8 cellular contexts compared by ENCODE assay signal in genomic region chr14:70073924-70074566, GRCh38.
DNase-seq lines count a peak whose midpoint lies in the region; ATAC-seq and TF ChIP-seq lines count a peak whose summit lies in the region.

No MANE protein-coding gene starts in this region.

- no peaks in the 10 kb centered on the region for H3K9me3 Mint-ChIP-seq in activated naive CD8-positive, alpha-beta T cell treated with anti-CD3 and anti-CD28 coated beads for 36 hours

- no peak overlapping the region for H3K27ac ChIP-seq in right cardiac atrium (ENCODE audit: low read length)
- H3K27ac ChIP-seq in smooth muscle cell (ENCODE audit: low read depth) = no peak overlapping the region

- H3K27ac Mint-ChIP-seq in activated naive CD8-positive, alpha-beta T cell treated with anti-CD3 and anti-CD28 coated beads for 36 hours = no peak overlapping the region

- no peaks in the 10 kb centered on the region for H3K36me3 Mint-ChIP-seq in activated naive CD8-positive, alpha-beta T cell treated with anti-CD3 and anti-CD28 coated beads for 36 hours

- H3K4me3 ChIP-seq in right cardiac atrium (ENCODE audit: low read length) = no peak overlapping the region
- H3K4me3 ChIP-seq in smooth muscle cell = no peak overlapping the region

- H3K36me3 ChIP-seq in smooth muscle cell (ENCODE audit: low read depth) = no peaks in the 10 kb centered on the region

- H2AFZ ChIP-seq in smooth muscle cell (ENCODE audit: low read depth) = no peak overlapping the region

- H3F3A ChIP-seq in smooth muscle cell (ENCODE audit: low read depth) = no peaks in the 10 kb centered on the region

- peak; percentile 88 for TF ChIP-seq CTCF in smooth muscle cell (IDR thresholded peaks at IDR 0.05; ENCODE audit: borderline replicate concordance, insufficient read depth, poor library complexity, severe bottlenecking)

- no peaks in the 10 kb centered on the region for H4K20me1 ChIP-seq in smooth muscle cell (ENCODE audit: low read depth)

- H3K79me2 ChIP-seq in smooth muscle cell (ENCODE audit: low read depth) = no peaks in the 10 kb centered on the region

- intact Hi-C loops in right cardiac atrium (cut with DNase I) = no loop called here

- no peak overlapping the region for H3K4me3 Mint-ChIP-seq in activated naive CD8-positive, alpha-beta T cell treated with anti-CD3 and anti-CD28 coated beads for 36 hours

- no peak overlapping the region for H3K9ac ChIP-seq in smooth muscle cell (ENCODE audit: low read depth)

- H3K27me3 Mint-ChIP-seq in activated naive CD8-positive, alpha-beta T cell treated with anti-CD3 and anti-CD28 coated beads for 36 hours = peaks cover 9% of the 10 kb centered on the region

- peak; percentile 69 to 85 for ATAC-seq in right cardiac atrium
- ATAC-seq in GM18498 (IDR thresholded peaks at IDR 0.05; ENCODE audit: unreplicated experiment) = no peak
- ATAC-seq in GM21390 (IDR thresholded peaks at IDR 0.05; ENCODE audit: unreplicated experiment) = no peak

- H3K4me1 ChIP-seq in right cardiac atrium (ENCODE audit: control insufficient read depth, insufficient read depth, low read length) (no peaks in the 10 kb centered on the region), smooth muscle cell (ENCODE audit: low read depth) (no peaks in the 10 kb centered on the region)

- WGBS in right cardiac atrium = 59% methylated on average over 3 of the region's 3 CpGs
- 51% methylated on average over 3 of the region's 3 CpGs for WGBS in smooth muscle cell (ENCODE audit: low lambda C conversion rate)

- peaks cover 3% of the 10 kb centered on the region for H3K27me3 ChIP-seq in right cardiac atrium (ENCODE audit: control insufficient read depth, insufficient read depth)
- peaks cover 21% of the 10 kb centered on the region for H3K27me3 ChIP-seq in smooth muscle cell (ENCODE audit: low read depth)

- no peaks in the 10 kb centered on the region for H3K9me3 ChIP-seq in right cardiac atrium (ENCODE audit: control insufficient read depth, low read length)
- no peaks in the 10 kb centered on the region for H3K9me3 ChIP-seq in smooth muscle cell (replicated peaks; ENCODE audit: low read depth)

- H3K4me1 Mint-ChIP-seq in activated naive CD8-positive, alpha-beta T cell treated with anti-CD3 and anti-CD28 coated beads for 36 hours = no peaks in the 10 kb centered on the region

- DNase-seq in DMS153 treated with DMSO at 0.1 percent for 48 hours (lab: John Stamatoyannopoulos, UW; ENCODE audit: unreplicated experiment) = peak; percentile 64
- DNase-seq in HuH-7.5 (ENCODE audit: low spot score) = peak; percentile 66
- DNase-seq in OCI-M1 (lab: John Stamatoyannopoulos, UW) = peak; percentile 69
- peak; percentile 43 for DNase-seq in activated naive CD8-positive, alpha-beta T cell treated with anti-CD3 and anti-CD28 coated beads for 36 hours
- DNase-seq in right cardiac atrium = peak; percentile 63 to 84 (median 63)
- DNase-seq in smooth muscle cell (lab: John Stamatoyannopoulos, UW; ENCODE audit: unreplicated experiment) = no peak

- no peak overlapping the region for H3K4me2 ChIP-seq in smooth muscle cell

Comparison
In these comparisons a context has a peak if more than half of its experiments do, and no peak if none do; other contexts are left out.
1. ATAC-seq: peak in right cardiac atrium (2 of 2); none in GM18498 (single experiment) and GM21390 (single experiment).